ENCODE assay signal across 10 cellular contexts in the genomic region with DNA sequence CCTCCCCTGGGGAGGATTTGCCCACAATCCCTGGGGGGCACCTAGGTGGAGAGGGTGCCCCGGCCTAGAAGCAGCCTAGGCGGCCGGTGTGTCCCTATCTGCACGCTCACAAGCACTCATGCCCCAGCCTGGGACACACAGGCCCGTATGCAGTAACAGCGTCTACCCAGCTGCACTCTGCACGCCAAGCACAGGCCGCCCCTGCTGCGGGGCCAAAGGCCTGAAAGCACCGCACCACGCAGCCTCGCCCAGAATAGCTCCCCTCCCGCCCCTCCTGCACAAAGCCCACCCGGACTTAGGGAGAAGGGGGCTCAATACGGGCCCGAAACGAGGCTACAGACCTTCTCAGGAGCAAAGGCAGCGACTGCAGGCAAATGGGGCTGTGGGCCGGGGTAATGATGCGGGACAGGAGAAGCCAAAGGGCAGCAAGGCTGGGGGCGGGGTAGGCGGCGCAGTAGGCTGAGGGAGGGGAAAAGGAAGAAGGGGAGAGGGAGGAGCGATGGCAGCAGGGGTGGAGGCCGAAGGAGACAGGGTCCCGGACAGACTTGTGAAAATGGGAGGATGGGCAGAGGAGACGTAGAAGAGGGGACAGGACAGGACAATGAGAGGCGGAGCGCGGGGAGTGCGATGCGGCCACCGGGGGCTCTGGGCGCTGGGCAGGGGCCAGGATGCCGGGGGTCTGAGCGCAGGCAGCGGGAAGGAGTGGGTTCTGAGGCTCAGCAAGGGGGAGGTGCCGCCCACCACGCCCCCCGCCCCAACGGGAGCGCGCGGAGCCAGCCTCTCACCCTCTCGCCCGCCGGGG. TPM values are rescaled to one million over a fixed set of nuclear protein-coding genes. Genes with fewer than 3 reads are reported as not detected.
DNase-seq lines count a peak whose midpoint lies in the region; ATAC-seq, FAIRE-seq and TF ChIP-seq lines count a peak whose summit lies in the region.
"Had no signal": no experiment of that assay in that cellular context is flagged by ENCODE, and none has a peak within 500 bp of the region (broad histone marks: within the 10 kb centered on the region; RNA-seq: fewer than 3 reads in every experiment).

No MANE protein-coding gene starts in this region.

- no peaks in the 10 kb centered on the region for H4K20me1 ChIP-seq in GM23248 (ENCODE audit: insufficient read depth)

- H3F3A ChIP-seq in GM23248 (ENCODE audit: insufficient read depth): no peaks in the 10 kb centered on the region

- ATAC-seq in stimulated activated memory B cell treated with anti-CD40 and anti-IgM and Interleukin-4, amounts not matched to agents 10 μg/mL and 1 μg/mL and 100 μg/mL, for 72 hours: peak; percentile 3
- ATAC-seq in HG03469 (IDR thresholded peaks at IDR 0.05; ENCODE audit: unreplicated experiment): no peak

- no peak for TF ChIP-seq RAD21 in Ishikawa (IDR thresholded peaks at IDR 0.05; ENCODE audit: low read depth)

- H3K4me3 Mint-ChIP-seq in stimulated activated memory B cell treated with anti-CD40 and anti-IgM and Interleukin-4, amounts not matched to agents 10 μg/mL and 1 μg/mL and 100 μg/mL, for 72 hours: peak overlapping the region; percentile 34
- H3K4me3 Mint-ChIP-seq: T-helper 1 cell treated with Interleukin-12 subunit alpha and Interleukin-12 subunit beta and Interleukin-4 antibody, amounts not matched to agents 30 μg/mL and 1 μg/mL, for 36 hours had no signal

- H3K9me3 ChIP-seq in GM23248 (ENCODE audit: low read depth): no peaks in the 10 kb centered on the region

- no peak for TF ChIP-seq POLR2A in GM12892 (IDR thresholded peaks at IDR 0.05; ENCODE audit: low read depth, low read length)

- DNase-seq in brain microvascular endothelial cell: no peak
- peak; percentile 56 for DNase-seq in kidney tubule cell (ENCODE audit: low spot score)
- no peak for DNase-seq in GM23248
- DNase-seq in GM12892 (ENCODE audit: insufficient read length): no peak
- no peak for DNase-seq in kidney glomerular epithelial cell (lab: John Stamatoyannopoulos, UW)

- H3K27me3 ChIP-seq in brain microvascular endothelial cell (replicated peaks) (peaks cover 56% of the 10 kb centered on the region), GM23248 (replicated peaks; ENCODE audit: insufficient read depth) (peaks cover 84% of the 10 kb centered on the region)

- H3K27ac ChIP-seq in brain microvascular endothelial cell (no peak overlapping the region), GM23248 (no peak overlapping the region)

- H3K4me1 Mint-ChIP-seq in stimulated activated memory B cell treated with anti-CD40 and anti-IgM and Interleukin-4, amounts not matched to agents 10 μg/mL and 1 μg/mL and 100 μg/mL, for 72 hours: peaks cover 7% of the 10 kb centered on the region

- no peaks in the 10 kb centered on the region for H3K9me3 Mint-ChIP-seq in stimulated activated memory B cell treated with anti-CD40 and anti-IgM and Interleukin-4, amounts not matched to agents 10 μg/mL and 1 μg/mL and 100 μg/mL, for 72 hours
- H3K9me3 Mint-ChIP-seq: T-helper 1 cell treated with Interleukin-12 subunit alpha and Interleukin-12 subunit beta and Interleukin-4 antibody, amounts not matched to agents 30 μg/mL and 1 μg/mL, for 36 hours had no signal

- H3K9me2 ChIP-seq in GM23248 (ENCODE audit: insufficient read depth): no peaks in the 10 kb centered on the region

- FAIRE-seq in GM12892 (lab: Jason Lieb, UNC): no peak
- FAIRE-seq: islet of Langerhans had no signal

- H3K4me3 ChIP-seq in brain microvascular endothelial cell (ENCODE audit: low read depth, low read length) (peak overlapping the region; percentile 37), GM23248 (no peak overlapping the region)

- 37 to 39% methylated on average over 38 to 47 of the region's 47 CpGs for WGBS in GM23248 (ENCODE audit: low coverage in 1 of 2, low lambda C conversion rate in 2 of 2, missing lambda C conversion rate in 2 of 2), 2 experiments

- H3K36me3 Mint-ChIP-seq in stimulated activated memory B cell treated with anti-CD40 and anti-IgM and Interleukin-4, amounts not matched to agents 10 μg/mL and 1 μg/mL and 100 μg/mL, for 72 hours: no peaks in the 10 kb centered on the region

- H3K4me2 ChIP-seq in GM23248 (ENCODE audit: unreplicated experiment): no peak overlapping the region

- H3K9ac ChIP-seq in GM23248: no peak overlapping the region

- no peaks in the 10 kb centered on the region for H3K36me3 ChIP-seq in brain microvascular endothelial cell (replicated peaks)
- no peaks in the 10 kb centered on the region for H3K36me3 ChIP-seq in GM23248 (ENCODE audit: low read depth)

- H2AFZ ChIP-seq in GM23248: no peak overlapping the region

- in situ Hi-C loops in brain microvascular endothelial cell (cut with HindIII; ENCODE audit: low pct_ligation_motif_present, low sequenced_read_pairs): no loop called here
- in situ Hi-C loops in GM23248 (cut with MboI): no loop called here

- no peaks in the 10 kb centered on the region for H3K79me2 ChIP-seq in GM23248 (ENCODE audit: insufficient read depth)

- H3K27me3 Mint-ChIP-seq in stimulated activated memory B cell treated with anti-CD40 and anti-IgM and Interleukin-4, amounts not matched to agents 10 μg/mL and 1 μg/mL and 100 μg/mL, for 72 hours: no peaks in the 10 kb centered on the region

- no peak for TF ChIP-seq EP300 in Ishikawa (IDR thresholded peaks at IDR 0.05; ENCODE audit: borderline replicate concordance)

- H3K4me1 ChIP-seq in GM23248 (ENCODE audit: insufficient read depth): no peaks in the 10 kb centered on the region

- no peak overlapping the region for H3K27ac Mint-ChIP-seq in stimulated activated memory B cell treated with anti-CD40 and anti-IgM and Interleukin-4, amounts not matched to agents 10 μg/mL and 1 μg/mL and 100 μg/mL, for 72 hours
- H3K27ac Mint-ChIP-seq: T-helper 1 cell treated with Interleukin-12 subunit alpha and Interleukin-12 subunit beta and Interleukin-4 antibody, amounts not matched to agents 30 μg/mL and 1 μg/mL, for 36 hours had no signal

- TF ChIP-seq CTCF in brain microvascular endothelial cell (IDR thresholded peaks at IDR 0.05; ENCODE audit: low read depth, low read length, missing control alignments): no peak

TF ChIP-seq in Ishikawa, 13 proteins besides CTCF, POLR2A, EP300 and RAD21:
- TF ChIP-seq, protein P1, sequence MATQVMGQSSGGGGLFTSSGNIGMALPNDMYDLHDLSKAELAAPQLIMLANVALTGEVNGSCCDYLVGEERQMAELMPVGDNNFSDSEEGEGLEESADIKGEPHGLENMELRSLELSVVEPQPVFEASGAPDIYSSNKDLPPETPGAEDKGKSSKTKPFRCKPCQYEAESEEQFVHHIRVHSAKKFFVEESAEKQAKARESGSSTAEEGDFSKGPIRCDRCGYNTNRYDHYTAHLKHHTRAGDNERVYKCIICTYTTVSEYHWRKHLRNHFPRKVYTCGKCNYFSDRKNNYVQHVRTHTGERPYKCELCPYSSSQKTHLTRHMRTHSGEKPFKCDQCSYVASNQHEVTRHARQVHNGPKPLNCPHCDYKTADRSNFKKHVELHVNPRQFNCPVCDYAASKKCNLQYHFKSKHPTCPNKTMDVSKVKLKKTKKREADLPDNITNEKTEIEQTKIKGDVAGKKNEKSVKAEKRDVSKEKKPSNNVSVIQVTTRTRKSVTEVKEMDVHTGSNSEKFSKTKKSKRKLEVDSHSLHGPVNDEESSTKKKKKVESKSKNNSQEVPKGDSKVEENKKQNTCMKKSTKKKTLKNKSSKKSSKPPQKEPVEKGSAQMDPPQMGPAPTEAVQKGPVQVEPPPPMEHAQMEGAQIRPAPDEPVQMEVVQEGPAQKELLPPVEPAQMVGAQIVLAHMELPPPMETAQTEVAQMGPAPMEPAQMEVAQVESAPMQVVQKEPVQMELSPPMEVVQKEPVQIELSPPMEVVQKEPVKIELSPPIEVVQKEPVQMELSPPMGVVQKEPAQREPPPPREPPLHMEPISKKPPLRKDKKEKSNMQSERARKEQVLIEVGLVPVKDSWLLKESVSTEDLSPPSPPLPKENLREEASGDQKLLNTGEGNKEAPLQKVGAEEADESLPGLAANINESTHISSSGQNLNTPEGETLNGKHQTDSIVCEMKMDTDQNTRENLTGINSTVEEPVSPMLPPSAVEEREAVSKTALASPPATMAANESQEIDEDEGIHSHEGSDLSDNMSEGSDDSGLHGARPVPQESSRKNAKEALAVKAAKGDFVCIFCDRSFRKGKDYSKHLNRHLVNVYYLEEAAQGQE (IDR thresholded peaks at IDR 0.05; ENCODE audit: low read depth): no peak
- peak; percentile 97 for TF ChIP-seq ZBTB7A (IDR thresholded peaks at IDR 0.05; ENCODE audit: low read depth)

RNA-seq across cellular contexts. Expression of gene GPRIN2, which starts 0.5 kb away (rescaled TPM):
- not detected in 2 replicates for total RNA-seq in GM23248 (2014; rRNA removed; shearing (Covaris generic))
- polyA plus RNA-seq in GM23248 (2016; fragmentation: Nextera tagmentation; extraction: Ambion mirVana): not detected in 2 replicates
- not detected for polyA plus RNA-seq in GM12892 (2012; ENCODE audit: missing spikeins)

RNA-seq across cellular contexts. Expression of gene SYT15, which starts 23.0 kb away (rescaled TPM):
- 0.89 and 1.2 TPM in 2 replicates for total RNA-seq in GM23248 (2014; rRNA removed; shearing (Covaris generic))
- 2.3 and 3.0 TPM in 2 replicates for polyA plus RNA-seq in GM23248 (2016; fragmentation: Nextera tagmentation; extraction: Ambion mirVana)
- polyA plus RNA-seq in GM12892 (2012; ENCODE audit: missing spikeins): 0.19 TPM
